ENCODE assay signal across 2 cellular contexts in genomic region chr2:38406597-38407110, GRCh38.
TF ChIP-seq lines count a peak whose summit lies in the region.

No MANE protein-coding gene starts in this region.

TF ChIP-seq in H1, 55 proteins besides CTCF, POLR2A, EP300 and RAD21:
- TF ChIP-seq KDM4A (IDR thresholded peaks at IDR 0.05; ENCODE audit: low read depth, low read length, severe bottlenecking) (no peak), BCL11A (IDR thresholded peaks at IDR 0.05; ENCODE audit: low read depth in 2 of 2, low read length in 2 of 2) (no peak), GTF2F1 (IDR thresholded peaks at IDR 0.05; ENCODE audit: borderline replicate concordance, low read depth, low read length) (no peak), MAFK (IDR thresholded peaks at IDR 0.05; ENCODE audit: low read depth, low read length) (no peak), CTBP2 (IDR thresholded peaks at IDR 0.05; ENCODE audit: borderline replicate concordance, insufficient read depth, insufficient read length, low read length) (no peak), CHD7 (IDR thresholded peaks at IDR 0.05; ENCODE audit: insufficient replicate concordance, low read length) (no peak), HDAC2 (IDR thresholded peaks at IDR 0.05; ENCODE audit: borderline replicate concordance in 1 of 2, low read depth in 2 of 2, low read length in 2 of 2) (no peak), CHD1 (IDR thresholded peaks at IDR 0.05; ENCODE audit: low read depth, low read length) (no peak), CBX8 (IDR thresholded peaks at IDR 0.05; ENCODE audit: borderline replicate concordance, low read depth, low read length) (no peak), JUND (IDR thresholded peaks at IDR 0.05; ENCODE audit: low read length) (no peak), ASH2L (IDR thresholded peaks at IDR 0.05; ENCODE audit: low read length) (no peak), SIRT6 (IDR thresholded peaks at IDR 0.05; ENCODE audit: low read length) (no peak), SUZ12 (IDR thresholded peaks at IDR 0.05; ENCODE audit: low read length) (no peak), USF2 (IDR thresholded peaks at IDR 0.05; ENCODE audit: low read length) (no peak), KDM5A (IDR thresholded peaks at IDR 0.05; ENCODE audit: low read length) (no peak), FOSL1 (IDR thresholded peaks at IDR 0.05; ENCODE audit: insufficient read depth, low read depth, low read length) (no peak)
- TF ChIP-seq, protein P1, sequence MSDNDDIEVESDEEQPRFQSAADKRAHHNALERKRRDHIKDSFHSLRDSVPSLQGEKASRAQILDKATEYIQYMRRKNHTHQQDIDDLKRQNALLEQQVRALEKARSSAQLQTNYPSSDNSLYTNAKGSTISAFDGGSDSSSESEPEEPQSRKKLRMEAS (IDR thresholded peaks at IDR 0.05), result no peak

TF ChIP-seq in HepG2, 621 proteins besides CTCF, POLR2A, EP300 and RAD21 (continues in another document):
- 0 out of 2 replicates have a peak, but pooled peaks have one; percentile 43 for TF ChIP-seq ZNF691 (CRISPR knock-in tag; IDR thresholded peaks at IDR 0.05; ENCODE audit: borderline replicate concordance, low read depth)
- no peak; the same call in 1 of the 2 replicates for TF ChIP-seq ETV5 (CRISPR knock-in tag; IDR thresholded peaks at IDR 0.05; ENCODE audit: borderline replicate concordance)
- TF ChIP-seq RBFOX2 (IDR thresholded peaks at IDR 0.05; ENCODE audit: low read depth, low read length), result no peak
- TF ChIP-seq, protein P2, sequence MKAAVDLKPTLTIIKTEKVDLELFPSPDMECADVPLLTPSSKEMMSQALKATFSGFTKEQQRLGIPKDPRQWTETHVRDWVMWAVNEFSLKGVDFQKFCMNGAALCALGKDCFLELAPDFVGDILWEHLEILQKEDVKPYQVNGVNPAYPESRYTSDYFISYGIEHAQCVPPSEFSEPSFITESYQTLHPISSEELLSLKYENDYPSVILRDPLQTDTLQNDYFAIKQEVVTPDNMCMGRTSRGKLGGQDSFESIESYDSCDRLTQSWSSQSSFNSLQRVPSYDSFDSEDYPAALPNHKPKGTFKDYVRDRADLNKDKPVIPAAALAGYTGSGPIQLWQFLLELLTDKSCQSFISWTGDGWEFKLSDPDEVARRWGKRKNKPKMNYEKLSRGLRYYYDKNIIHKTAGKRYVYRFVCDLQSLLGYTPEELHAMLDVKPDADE (CRISPR knock-in tag; IDR thresholded peaks at IDR 0.05), result no peak
- TF ChIP-seq REXO4 (CRISPR knock-in tag; IDR thresholded peaks at IDR 0.05; ENCODE audit: borderline replicate concordance), result no peak
- no peak; a peak in 1 of 4 replicates for TF ChIP-seq KLF16 (CRISPR knock-in tag; IDR thresholded peaks at IDR 0.05)
- TF ChIP-seq, protein P3, sequence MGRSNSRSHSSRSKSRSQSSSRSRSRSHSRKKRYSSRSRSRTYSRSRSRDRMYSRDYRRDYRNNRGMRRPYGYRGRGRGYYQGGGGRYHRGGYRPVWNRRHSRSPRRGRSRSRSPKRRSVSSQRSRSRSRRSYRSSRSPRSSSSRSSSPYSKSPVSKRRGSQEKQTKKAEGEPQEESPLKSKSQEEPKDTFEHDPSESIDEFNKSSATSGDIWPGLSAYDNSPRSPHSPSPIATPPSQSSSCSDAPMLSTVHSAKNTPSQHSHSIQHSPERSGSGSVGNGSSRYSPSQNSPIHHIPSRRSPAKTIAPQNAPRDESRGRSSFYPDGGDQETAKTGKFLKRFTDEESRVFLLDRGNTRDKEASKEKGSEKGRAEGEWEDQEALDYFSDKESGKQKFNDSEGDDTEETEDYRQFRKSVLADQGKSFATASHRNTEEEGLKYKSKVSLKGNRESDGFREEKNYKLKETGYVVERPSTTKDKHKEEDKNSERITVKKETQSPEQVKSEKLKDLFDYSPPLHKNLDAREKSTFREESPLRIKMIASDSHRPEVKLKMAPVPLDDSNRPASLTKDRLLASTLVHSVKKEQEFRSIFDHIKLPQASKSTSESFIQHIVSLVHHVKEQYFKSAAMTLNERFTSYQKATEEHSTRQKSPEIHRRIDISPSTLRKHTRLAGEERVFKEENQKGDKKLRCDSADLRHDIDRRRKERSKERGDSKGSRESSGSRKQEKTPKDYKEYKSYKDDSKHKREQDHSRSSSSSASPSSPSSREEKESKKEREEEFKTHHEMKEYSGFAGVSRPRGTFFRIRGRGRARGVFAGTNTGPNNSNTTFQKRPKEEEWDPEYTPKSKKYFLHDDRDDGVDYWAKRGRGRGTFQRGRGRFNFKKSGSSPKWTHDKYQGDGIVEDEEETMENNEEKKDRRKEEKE (IDR thresholded peaks at IDR 0.05), result no peak
- TF ChIP-seq, protein P4, sequence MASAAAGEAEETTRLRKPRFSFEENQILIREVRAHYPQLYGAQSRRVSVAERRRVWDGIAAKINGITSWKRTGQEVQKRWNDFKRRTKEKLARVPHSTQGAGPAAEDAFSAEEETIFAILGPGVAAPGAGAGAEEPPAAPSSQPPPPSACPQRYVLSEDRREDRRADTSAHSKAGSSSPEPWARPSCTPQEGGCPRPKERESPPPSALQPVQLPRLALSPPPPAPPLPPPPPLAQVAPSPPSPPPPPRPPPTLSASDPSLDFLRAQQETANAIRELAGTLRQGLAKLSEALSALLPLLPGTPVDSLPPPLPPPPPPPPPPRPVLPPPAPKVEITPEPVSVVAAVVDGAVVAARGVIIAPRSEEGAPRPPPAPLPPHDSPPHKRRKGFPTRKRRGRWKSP (CRISPR knock-in tag; IDR thresholded peaks at IDR 0.05), result peak; percentile 46; the same call in 1 of the 2 replicates
- no peak for TF ChIP-seq ATF7 (IDR thresholded peaks at IDR 0.05)
- no peak for TF ChIP-seq ATF7 (CRISPR knock-in tag; IDR thresholded peaks at IDR 0.05)
- TF ChIP-seq RERE (CRISPR knock-in tag; IDR thresholded peaks at IDR 0.05; ENCODE audit: low read depth), result peak; percentile 52; the same call in 1 of the 2 replicates
- TF ChIP-seq FOSL1 (CRISPR knock-in tag; IDR thresholded peaks at IDR 0.05; ENCODE audit: borderline replicate concordance), result no peak
- peak; percentile 77; the same call in 1 of the 2 replicates for TF ChIP-seq ZBTB25 (CRISPR knock-in tag; IDR thresholded peaks at IDR 0.05)
- TF ChIP-seq FOXO1 (CRISPR knock-in tag; IDR thresholded peaks at IDR 0.05), result peak; percentile 97
- peak; percentile 74; the same call in 1 of the 2 replicates for TF ChIP-seq MEF2D (CRISPR knock-in tag; IDR thresholded peaks at IDR 0.05)
- peak; percentile 46 for TF ChIP-seq ZNF121 (CRISPR knock-in tag; IDR thresholded peaks at IDR 0.05)
- no peak for TF ChIP-seq ZNF777 (CRISPR knock-in tag; IDR thresholded peaks at IDR 0.05)
- TF ChIP-seq ASH2L (IDR thresholded peaks at IDR 0.05; ENCODE audit: insufficient read length, low read depth, low read length), result no peak
- TF ChIP-seq ARID5B (CRISPR knock-in tag; IDR thresholded peaks at IDR 0.05), result peak; percentile 93
- TF ChIP-seq YEATS4 (CRISPR knock-in tag; IDR thresholded peaks at IDR 0.05; ENCODE audit: borderline replicate concordance), result 0 out of 2 replicates have a peak, but pooled peaks have one; percentile 12
- 0 out of 2 replicates have a peak, but pooled peaks have one; percentile 10 for TF ChIP-seq ZBTB10 (CRISPR knock-in tag; IDR thresholded peaks at IDR 0.05; ENCODE audit: borderline replicate concordance)
- no peak for TF ChIP-seq ZNF557 (CRISPR knock-in tag; IDR thresholded peaks at IDR 0.05)
